Comparison of ENCODE assay signal across 8 cellular contexts in the genomic region with DNA sequence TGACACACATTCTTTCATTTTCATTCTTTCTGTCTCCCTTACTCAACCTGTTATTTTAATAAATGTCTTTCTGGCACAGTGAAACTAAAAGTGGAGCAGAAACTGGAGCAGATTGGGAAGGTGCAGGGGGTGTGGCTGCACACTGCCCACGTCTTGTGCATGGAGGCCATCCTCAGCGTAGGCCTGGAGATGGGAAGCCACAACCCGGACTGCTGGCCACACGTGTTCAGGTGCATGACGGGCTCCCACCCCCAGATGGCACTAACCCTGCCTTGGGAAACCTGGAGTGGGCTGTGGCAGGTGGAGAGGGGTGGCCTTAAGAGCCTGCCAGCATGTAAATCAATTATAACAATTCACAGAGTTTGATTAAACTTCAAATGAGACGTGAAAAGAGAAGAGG.
DNase-seq lines count a peak whose midpoint lies in the region; ATAC-seq and TF ChIP-seq lines count a peak whose summit lies in the region.

No MANE protein-coding gene starts in this region.

- ATAC-seq in left colon (peak; percentile 43), HG03039 (IDR thresholded peaks at IDR 0.05; ENCODE audit: unreplicated experiment) (no peak)

- H3K4me3 ChIP-seq in PC-9 = no peak overlapping the region

- peak overlapping the region; percentile 83 for H3K27ac ChIP-seq in PC-9

- H3K9me2 ChIP-seq in PC-9 (ENCODE audit: insufficient read depth) = no peaks in the 10 kb centered on the region

- H3K4me2 ChIP-seq in PC-9 = no peak overlapping the region

- H3K4me1 ChIP-seq in PC-9 (replicated peaks; ENCODE audit: insufficient read depth) = peaks cover 21% of the 10 kb centered on the region

- H3K9me3 ChIP-seq in PC-9 (ENCODE audit: insufficient read depth, low read depth) = no peaks in the 10 kb centered on the region

- CTCF ChIA-PET in PC-9 (lab: Charles Lee) = interaction anchor here (0.5 kb wide), 1 partner anchor 419 kb away, joined by 7 read pairs; no protein-coding TSS in a partner anchor

- no peaks in the 10 kb centered on the region for H4K20me1 ChIP-seq in PC-9 (ENCODE audit: insufficient read depth)

- DNase-seq in D341Med (ENCODE audit: low spot score) (peak; percentile 43), GM20000 (ENCODE audit: low spot score) (peak; percentile 51), PC-9 (peak in 1 of 2 experiments; percentile 2), left colon (peak in 1 of 2 donors; percentile 13), T1000 (lab: John Stamatoyannopoulos, UW) (no peak), hepatic stellate cell (ENCODE audit: low spot score) (no peak), NK-92 (lab: John Stamatoyannopoulos, UW; ENCODE audit: unreplicated experiment) (no peak)

- peaks cover 13% of the 10 kb centered on the region; the same call in 1 of the 2 replicates for H3F3A ChIP-seq in PC-9 (ENCODE audit: insufficient read depth, low read depth)

- no peaks in the 10 kb centered on the region for H3K27me3 ChIP-seq in PC-9 (ENCODE audit: insufficient read depth, low read depth)

- no peak overlapping the region for H2AFZ ChIP-seq in PC-9

- H3K79me2 ChIP-seq in PC-9 (ENCODE audit: low read depth) = no peaks in the 10 kb centered on the region

- POLR2A ChIA-PET in PC-9 (lab: Charles Lee; ENCODE audit: unreplicated experiment) = no interaction called here

- BruUV-seq in PC-9 (replicated peaks; lab: Mats Ljungman, UMichigan) = no TSS peak

- TF ChIP-seq CTCF in GM20000 (IDR thresholded peaks at IDR 0.05; ENCODE audit: extremely low read depth, missing control alignments) (no peak), PC-9 (conservative IDR thresholded peaks at IDR 0.05) (0 out of 2 replicates have a peak, but pooled peaks have one; percentile 32)

- peaks cover 32% of the 10 kb centered on the region for H3K36me3 ChIP-seq in PC-9 (ENCODE audit: low read depth)

- intact Hi-C loops in PC-9 (cut with micrococcal nuclease; ENCODE audit: unreplicated experiment) = loop anchor here (2.0 kb wide), 1 partner anchor 115 kb away; a partner anchor contains a TSS
- intact Hi-C loops in left colon (cut with DNase I, micrococcal nuclease) = no loop called here

Comparison
In these comparisons a context has a peak if more than half of its experiments do, and no peak if none do; other contexts are left out.
1. DNase-seq: peak in D341Med (single experiment) and GM20000 (single experiment); none in T1000 (single experiment), hepatic stellate cell (single experiment) and NK-92 (single experiment).